In genomic region chr1:203349757-203350522, GRCh38 we compare ENCODE assay signal across 18 cellular contexts. TPM values are rescaled to one million over a fixed set of nuclear protein-coding genes. Genes with fewer than 3 reads are reported as not detected.
DNase-seq lines count a peak whose midpoint lies in the region; ATAC-seq, FAIRE-seq and TF ChIP-seq lines count a peak whose summit lies in the region.
"Had no signal": no experiment of that assay in that cellular context is flagged by ENCODE, and none has a peak within 500 bp of the region (broad histone marks: within the 10 kb centered on the region; RNA-seq: fewer than 3 reads in every experiment).

No MANE protein-coding gene starts in this region.

- H3K4me3 ChIP-seq in hepatocyte (no peak overlapping the region), transverse colon (peak overlapping the region in 1 of 4 donors; percentile 9)

- peaks cover 9% of the 10 kb centered on the region for H3K27me3 Mint-ChIP-seq in activated naive CD4-positive, alpha-beta T cell treated with anti-CD3 and anti-CD28 coated beads for 36 hours (ENCODE audit: low read depth)
- peaks cover 76% of the 10 kb centered on the region for H3K27me3 Mint-ChIP-seq in activated naive CD4-positive, alpha-beta T cell treated with anti-CD3 and anti-CD28 coated beads, Interleukin-2, amount 10 ng/mL, durations not matched to agents 7 days and 5 days
- peaks cover 10 to 12% (median 11%) of the 10 kb centered on the region in 3 donors for H3K27me3 Mint-ChIP-seq in immature natural killer cell (ENCODE audit: low read depth in 3 of 3)

- no peak for DNase-seq in activated naive CD4-positive, alpha-beta T cell treated with anti-CD3 and anti-CD28 coated beads for 36 hours
- no peak for DNase-seq in activated naive CD4-positive, alpha-beta T cell treated with anti-CD3 and anti-CD28 coated beads, Interleukin-2, amount 10 ng/mL, durations not matched to agents 7 days and 5 days
- DNase-seq in hepatocyte (ENCODE audit: low spot score) (peak; percentile 72), posterior cingulate gyrus (peak; percentile 23 to 91 (median 53)), transverse colon (no peak), immature natural killer cell (no peak), HTR-8/SVneo (ENCODE audit: insufficient read length, low spot score) (no peak)
- DNase-seq in stimulated activated effector memory CD8-positive, alpha-beta T cell treated with anti-CD3 and anti-CD28 coated beads, Interleukin-12 subunit alpha, Interleukin-12 subunit beta, amount 100 ng/mL, for 72 hours (ENCODE audit: low spot score in 2 of 2): no peak
- DNase-seq: activated naive CD4-positive, alpha-beta T cell treated with anti-CD3 and anti-CD28 coated beads, Interleukin-2, amount 50 U/mL, for 16 hours; EL; kidney; naive thymus-derived CD4-positive, alpha-beta T cell; NCI-H2107; stimulated activated CD4-positive, alpha-beta T cell treated with anti-CD3 and anti-CD28 coated beads, Interleukin-4, amount 100 ng/mL, for 4 hours; T-helper 1 cell had no signal

- no peak for TF ChIP-seq EP300 in transverse colon (IDR thresholded peaks at IDR 0.05; ENCODE audit: low read depth)

- peaks cover 16% of the 10 kb centered on the region for H3K4me1 ChIP-seq in hepatocyte (ENCODE audit: insufficient read depth)
- peaks cover 0 to 28% (median 21%) of the 10 kb centered on the region in 4 donors for H3K4me1 ChIP-seq in transverse colon

- no peaks in the 10 kb centered on the region for H3K9me2 ChIP-seq in hepatocyte (replicated peaks; ENCODE audit: insufficient read depth)

- no peak overlapping the region for H2AFZ ChIP-seq in hepatocyte

- intact Hi-C loops in activated naive CD4-positive, alpha-beta T cell treated with anti-CD3 and anti-CD28 coated beads for 36 hours (cut with micrococcal nuclease): no loop called here
- intact Hi-C loops in posterior cingulate gyrus (cut with DNase I): loop anchor here (5.0 kb wide), 1 partner anchor 352 kb away; no protein-coding TSS in a partner anchor
- intact Hi-C loops in transverse colon (cut with DNase I; ENCODE audit: low total_unique reads): no loop called here

- peak overlapping the region; percentile 65 for H3K4me2 ChIP-seq in hepatocyte

- no peak for TF ChIP-seq POLR2A in transverse colon (IDR thresholded peaks at IDR 0.05)

- H3K27me3 ChIP-seq in hepatocyte: no peaks in the 10 kb centered on the region
- no peaks in the 10 kb centered on the region for H3K27me3 ChIP-seq in transverse colon

- H3K9me3 ChIP-seq in hepatocyte (ENCODE audit: low read depth) (no peaks in the 10 kb centered on the region), transverse colon (no peaks in the 10 kb centered on the region)

- no peak for TF ChIP-seq CTCF in hepatocyte (IDR thresholded peaks at IDR 0.05; ENCODE audit: poor library complexity)
- TF ChIP-seq CTCF in transverse colon (IDR thresholded peaks at IDR 0.05): no peak

- no peaks in the 10 kb centered on the region for H3K9me3 Mint-ChIP-seq in activated naive CD4-positive, alpha-beta T cell treated with anti-CD3 and anti-CD28 coated beads for 36 hours
- H3K9me3 Mint-ChIP-seq in activated naive CD4-positive, alpha-beta T cell treated with anti-CD3 and anti-CD28 coated beads, Interleukin-2, amount 10 ng/mL, durations not matched to agents 7 days and 5 days: no peaks in the 10 kb centered on the region
- no peaks in the 10 kb centered on the region for H3K9me3 Mint-ChIP-seq in stimulated activated effector memory CD8-positive, alpha-beta T cell treated with anti-CD3 and anti-CD28 coated beads, Interleukin-12 subunit alpha, Interleukin-12 subunit beta, amount 100 ng/mL, for 72 hours
- H3K9me3 Mint-ChIP-seq in immature natural killer cell: no peaks in the 10 kb centered on the region
- H3K9me3 Mint-ChIP-seq: central memory CD8-positive, alpha-beta T cell had no signal

- peak overlapping the region; percentile 52 for H3K4me3 Mint-ChIP-seq in activated naive CD4-positive, alpha-beta T cell treated with anti-CD3 and anti-CD28 coated beads for 36 hours
- no peak overlapping the region for H3K4me3 Mint-ChIP-seq in activated naive CD4-positive, alpha-beta T cell treated with anti-CD3 and anti-CD28 coated beads, Interleukin-2, amount 10 ng/mL, durations not matched to agents 7 days and 5 days
- H3K4me3 Mint-ChIP-seq in stimulated activated effector memory CD8-positive, alpha-beta T cell treated with anti-CD3 and anti-CD28 coated beads, Interleukin-12 subunit alpha, Interleukin-12 subunit beta, amount 100 ng/mL, for 72 hours: no peak overlapping the region
- no peak overlapping the region for H3K4me3 Mint-ChIP-seq in immature natural killer cell
- H3K4me3 Mint-ChIP-seq: central memory CD8-positive, alpha-beta T cell had no signal

- peaks cover 14% of the 10 kb centered on the region for H3K79me2 ChIP-seq in hepatocyte

- CTCF ChIA-PET in activated naive CD4-positive, alpha-beta T cell treated with anti-CD3 and anti-CD28 coated beads for 36 hours (lab: Charles Lee): interaction anchor here (0.8 to 24.3 kb wide), 4 partner anchors 10 to 81 kb away, joined by 3 to 686 read pairs (median 6); no protein-coding TSS in a partner anchor
- CTCF ChIA-PET in activated naive CD4-positive, alpha-beta T cell treated with anti-CD3 and anti-CD28 coated beads, Interleukin-2, amount 10 ng/mL, durations not matched to agents 7 days and 5 days (lab: Charles Lee): interaction anchor here (0.8 to 21.9 kb wide), 4 partner anchors 8 to 82 kb away, joined by 3 to 591 read pairs (median 4); no protein-coding TSS in a partner anchor

- H4K20me1 ChIP-seq in hepatocyte (ENCODE audit: insufficient read depth, poor library complexity, severe bottlenecking): no peaks in the 10 kb centered on the region

- in situ Hi-C loops in transverse colon (cut with MboI; ENCODE audit: low pct_ligation_motif_present in 1 of 4, low pct_unique_long_range_greater_than_20kb in 1 of 4, low sequenced_read_pairs in 3 of 4): loop anchor here in 3 of 4 donors (10.0 to 25.0 kb wide), 4 partner anchors 95 to 137 kb away; partner anchors contain the start of genes OPTC (in 1 of the 3) and PRELP (in 1 of the 3)

- H3K36me3 ChIP-seq in hepatocyte (replicated peaks; ENCODE audit: insufficient read depth, low read depth): no peaks in the 10 kb centered on the region
- no peaks in the 10 kb centered on the region for H3K36me3 ChIP-seq in transverse colon

- 80% methylated on average over 4 of the region's 4 CpGs for WGBS in hepatocyte (ENCODE audit: low lambda C conversion rate, missing lambda C conversion rate)
- WGBS in transverse colon (ENCODE audit: low coverage in 1 of 2), 2 donors: 66% methylated on average over 4 of the region's 4 CpGs; no CpG with 5 or more reads in 1 of the 2 donors

- no peaks in the 10 kb centered on the region for H3K36me3 Mint-ChIP-seq in activated naive CD4-positive, alpha-beta T cell treated with anti-CD3 and anti-CD28 coated beads for 36 hours (ENCODE audit: low read depth)
- H3K36me3 Mint-ChIP-seq in activated naive CD4-positive, alpha-beta T cell treated with anti-CD3 and anti-CD28 coated beads, Interleukin-2, amount 10 ng/mL, durations not matched to agents 7 days and 5 days: no peaks in the 10 kb centered on the region
- no peaks in the 10 kb centered on the region for H3K36me3 Mint-ChIP-seq in stimulated activated effector memory CD8-positive, alpha-beta T cell treated with anti-CD3 and anti-CD28 coated beads, Interleukin-12 subunit alpha, Interleukin-12 subunit beta, amount 100 ng/mL, for 72 hours
- H3K36me3 Mint-ChIP-seq in immature natural killer cell: peaks cover 0 to 3% (median 0%) of the 10 kb centered on the region in 3 donors

- no peak for ATAC-seq in stimulated activated effector memory CD8-positive, alpha-beta T cell treated with anti-CD3 and anti-CD28 coated beads, Interleukin-12 subunit alpha, Interleukin-12 subunit beta, amount 100 ng/mL, for 72 hours

- H3K4me1 Mint-ChIP-seq in activated naive CD4-positive, alpha-beta T cell treated with anti-CD3 and anti-CD28 coated beads for 36 hours (ENCODE audit: low read depth): peaks cover 11% of the 10 kb centered on the region
- H3K4me1 Mint-ChIP-seq in activated naive CD4-positive, alpha-beta T cell treated with anti-CD3 and anti-CD28 coated beads, Interleukin-2, amount 10 ng/mL, durations not matched to agents 7 days and 5 days: peaks cover 5% of the 10 kb centered on the region
- H3K4me1 Mint-ChIP-seq in stimulated activated effector memory CD8-positive, alpha-beta T cell treated with anti-CD3 and anti-CD28 coated beads, Interleukin-12 subunit alpha, Interleukin-12 subunit beta, amount 100 ng/mL, for 72 hours: peaks cover 16% of the 10 kb centered on the region
- peaks cover 0 to 9% of the 10 kb centered on the region in 2 donors for H3K4me1 Mint-ChIP-seq in immature natural killer cell
- H3K4me1 Mint-ChIP-seq: central memory CD8-positive, alpha-beta T cell had no signal

- FAIRE-seq in HTR-8/SVneo (lab: Jason Lieb, UNC): no peak
- FAIRE-seq: kidney had no signal

- H3K27ac ChIP-seq in hepatocyte (peak overlapping the region; percentile 85), transverse colon (peak overlapping the region; percentile 39 to 72 (median 54))

- peak overlapping the region; percentile 1 for H3K27ac Mint-ChIP-seq in activated naive CD4-positive, alpha-beta T cell treated with anti-CD3 and anti-CD28 coated beads for 36 hours
- no peak overlapping the region for H3K27ac Mint-ChIP-seq in activated naive CD4-positive, alpha-beta T cell treated with anti-CD3 and anti-CD28 coated beads, Interleukin-2, amount 10 ng/mL, durations not matched to agents 7 days and 5 days
- no peak overlapping the region for H3K27ac Mint-ChIP-seq in stimulated activated effector memory CD8-positive, alpha-beta T cell treated with anti-CD3 and anti-CD28 coated beads, Interleukin-12 subunit alpha, Interleukin-12 subunit beta, amount 100 ng/mL, for 72 hours
- H3K27ac Mint-ChIP-seq in immature natural killer cell: no peak overlapping the region
- H3K27ac Mint-ChIP-seq: naive thymus-derived CD4-positive, alpha-beta T cell had no signal

RNA-seq across cellular contexts. Expression of gene FMOD, which starts 1.0 kb away (rescaled TPM):
- total RNA-seq in activated naive CD4-positive, alpha-beta T cell treated with anti-CD3 and anti-CD28 coated beads for 36 hours: 1 to 10 TPM; 5.3 to 5.8 TPM
- total RNA-seq in hepatocyte (118 and 132 TPM in 2 replicates), transverse colon (10 to 100 TPM; 13.5 to 44.0 (median 17.8) TPM)
- polyA plus RNA-seq in hepatocyte (125 and 161 TPM in 2 replicates), immature natural killer cell (not detected)
- total RNA-seq: A172; naive thymus-derived CD4-positive, alpha-beta T cell; RPMI7951 had no signal
- polyA plus RNA-seq: naive thymus-derived CD4-positive, alpha-beta T cell had no signal

RNA-seq across cellular contexts. Expression of gene BTG2, which starts 44.6 kb away (rescaled TPM):
- total RNA-seq in activated naive CD4-positive, alpha-beta T cell treated with anti-CD3 and anti-CD28 coated beads for 36 hours: 100 to 1,000 TPM; 106 to 109 TPM
- total RNA-seq in hepatocyte (192 and 197 TPM in 2 replicates), transverse colon (100 to 1,000 TPM in 3 of 4 donors, 10 to 100 TPM in 1; 98.9 to 144 (median 142) TPM)
- polyA plus RNA-seq in hepatocyte (253 and 274 TPM in 2 replicates), immature natural killer cell (100 to 1,000 TPM; 112 to 147 (median 127) TPM)

Comparison
In these comparisons a context has a peak if more than half of its experiments do, and no peak if none do; other contexts are left out.
1. DNase-seq: peak in hepatocyte (single experiment) and posterior cingulate gyrus (10 of 10); none in activated naive CD4-positive, alpha-beta T cell treated with anti-CD3 and anti-CD28 coated beads for 36 hours (single experiment), activated naive CD4-positive, alpha-beta T cell treated with anti-CD3 and anti-CD28 coated beads, Interleukin-2, amount 10 ng/mL, durations not matched to agents 7 days and 5 days (single experiment), transverse colon (single experiment), stimulated activated effector memory CD8-positive, alpha-beta T cell treated with anti-CD3 and anti-CD28 coated beads, Interleukin-12 subunit alpha, Interleukin-12 subunit beta, amount 100 ng/mL, for 72 hours (0 of 2), immature natural killer cell (0 of 3) and HTR-8/SVneo (single experiment).